21 cellular contexts compared by ENCODE assay signal in genomic region chr17:36854982-36855381, GRCh38.
DNase-seq lines count a peak whose midpoint lies in the region; ATAC-seq and FAIRE-seq lines count a peak whose summit lies in the region.
"Had no signal": no experiment of that assay in that cellular context is flagged by ENCODE, and none has a peak within 500 bp of the region (broad histone marks: within the 10 kb centered on the region; RNA-seq: fewer than 3 reads in every experiment).

No MANE protein-coding gene starts in this region.

- H3K27ac ChIP-seq in CD4-positive, CD25-positive, alpha-beta regulatory T cell (ENCODE audit: insufficient read depth, low read length, poor library complexity, severe bottlenecking): no peak overlapping the region
- H3K27ac ChIP-seq: C4-2B had no signal

- H3K4me3 Mint-ChIP-seq in CD4-positive, CD25-positive, alpha-beta regulatory T cell: no peak overlapping the region
- H3K4me3 Mint-ChIP-seq: B cell; CD4-positive, alpha-beta memory T cell; IgD-negative memory B cell had no signal

- peaks cover 0 to 2% (median 0%) of the 10 kb centered on the region in 7 donors for H3K9me3 Mint-ChIP-seq in CD4-positive, CD25-positive, alpha-beta regulatory T cell
- H3K9me3 Mint-ChIP-seq: CD4-positive, alpha-beta memory T cell; H9; IgD-negative memory B cell had no signal

- peak overlapping the region in 2 of 3 donors; percentile 56 to 76 for H3K27ac Mint-ChIP-seq in CD4-positive, CD25-positive, alpha-beta regulatory T cell
- H3K27ac Mint-ChIP-seq: B cell, H9, IgD-negative memory B cell had no signal

- H3K27me3 Mint-ChIP-seq in CD4-positive, CD25-positive, alpha-beta regulatory T cell: peaks cover 24% of the 10 kb centered on the region

- no peaks in the 10 kb centered on the region for H3K36me3 Mint-ChIP-seq in CD4-positive, CD25-positive, alpha-beta regulatory T cell
- H3K36me3 Mint-ChIP-seq: CD4-positive, alpha-beta memory T cell; IgD-negative memory B cell had no signal

- DNase-seq in CD4-positive, CD25-positive, alpha-beta regulatory T cell: no peak
- peak; percentile 55 for DNase-seq in RCC 7860 (ENCODE audit: low spot score)
- DNase-seq in glomerular visceral epithelial cell (ENCODE audit: extremely low spot score): peak; percentile 57
- DNase-seq in HK-2 (ENCODE audit: unreplicated experiment): no peak
- no peak for DNase-seq in HT-29 (ENCODE audit: low spot score)
- DNase-seq in NCI-H1105 treated with DMSO at 0.1 percent for 48 hours (lab: John Stamatoyannopoulos, UW): no peak
- DNase-seq: CD4-positive, alpha-beta memory T cell; DMS153; DMS79; GF-D8; H9; Kasumi-1; KG1 had no signal

- ATAC-seq in CD4-positive, CD25-positive, alpha-beta regulatory T cell (ENCODE audit: low read depth in 2 of 2): no peak
- ATAC-seq in HG03045 (IDR thresholded peaks at IDR 0.05; ENCODE audit: unreplicated experiment): no peak
- ATAC-seq: HepG2 had no signal

- no peaks in the 10 kb centered on the region for H3K36me3 ChIP-seq in CD4-positive, CD25-positive, alpha-beta regulatory T cell (ENCODE audit: control insufficient read depth, insufficient read depth, low read length)

- H3K4me1 ChIP-seq in CD4-positive, CD25-positive, alpha-beta regulatory T cell (ENCODE audit: control insufficient read depth, insufficient read depth, low read length, poor library complexity, severe bottlenecking): peaks cover 2% of the 10 kb centered on the region

- no peak for FAIRE-seq in RCC 7860 (lab: Jason Lieb, UNC)
- FAIRE-seq: GM12891, GM18507, H1, HepG2 had no signal

- H3K4me1 Mint-ChIP-seq in CD4-positive, CD25-positive, alpha-beta regulatory T cell: peaks cover 1 to 9% (median 2%) of the 10 kb centered on the region in 4 donors
- H3K4me1 Mint-ChIP-seq: B cell, IgD-negative memory B cell had no signal

- no peaks in the 10 kb centered on the region for H3K9me3 ChIP-seq in CD4-positive, CD25-positive, alpha-beta regulatory T cell (ENCODE audit: control insufficient read depth in 2 of 2, low read length in 2 of 2)

- no peaks in the 10 kb centered on the region for H3K27me3 ChIP-seq in CD4-positive, CD25-positive, alpha-beta regulatory T cell (ENCODE audit: control insufficient read depth, insufficient read depth, low read length)

- no peak overlapping the region for H3K4me3 ChIP-seq in CD4-positive, CD25-positive, alpha-beta regulatory T cell (ENCODE audit: low read depth, low read length)

Comparison
In these comparisons a context has a peak if more than half of its experiments do, and no peak if none do; other contexts are left out.
1. DNase-seq: peak in RCC 7860 (single experiment) and glomerular visceral epithelial cell (single experiment); none in CD4-positive, CD25-positive, alpha-beta regulatory T cell (0 of 3), HK-2 (single experiment), HT-29 (single experiment) and NCI-H1105 treated with DMSO at 0.1 percent for 48 hours (single experiment).